ENCODE assay signal across 8 cellular contexts in the genomic region with DNA sequence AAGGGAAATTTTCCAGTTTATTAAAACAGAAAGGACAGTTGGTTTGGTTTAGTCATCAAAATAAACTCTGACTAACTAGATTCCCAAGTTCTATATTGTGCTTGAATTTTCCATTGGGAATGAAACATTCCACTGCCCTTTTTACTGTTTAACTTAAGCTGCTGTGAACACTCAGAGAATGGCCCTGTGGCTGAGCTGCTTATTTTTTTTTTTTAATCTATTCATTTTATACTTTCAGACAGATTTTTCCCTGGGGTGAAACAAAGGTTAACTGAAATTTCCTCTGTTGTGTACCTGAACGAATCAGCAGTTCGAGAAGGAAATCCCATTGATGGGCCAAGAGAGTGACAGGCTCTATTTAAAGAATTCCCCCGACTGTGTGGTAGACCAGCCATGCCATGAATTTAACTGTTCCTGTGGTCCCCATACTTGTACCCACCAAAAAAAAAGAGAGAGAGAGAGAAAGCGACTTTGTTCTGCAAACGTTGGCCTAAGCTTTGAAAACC.
A peak's percentile ranks its signal among the peaks of the same experiment; 100 is the strongest.
DNase-seq lines count a peak whose midpoint lies in the region; ATAC-seq and TF ChIP-seq lines count a peak whose summit lies in the region.

No MANE protein-coding gene starts in this region.

- H4K20me1 ChIP-seq in PC-3 (ENCODE audit: low read length) = no peaks in the 10 kb centered on the region

- H3K9me2 ChIP-seq in PC-3 (replicated peaks; ENCODE audit: low read length) = no peaks in the 10 kb centered on the region

- no peaks in the 10 kb centered on the region for H3K27me3 Mint-ChIP-seq in Caco-2 (ENCODE audit: insufficient read depth, unreplicated experiment)

- peak overlapping the region; percentile 76 for H3K27ac ChIP-seq in AG04450 (ENCODE audit: low read depth, low read length)
- H3K27ac ChIP-seq in PC-3 (ENCODE audit: low read length) = peak overlapping the region; percentile 76

- H3K27me3 ChIP-seq in AG04450 (ENCODE audit: control insufficient read depth, insufficient read depth, low read length) (no peaks in the 10 kb centered on the region), PC-3 (ENCODE audit: low read length) (no peaks in the 10 kb centered on the region), Caco-2 (replicated peaks; ENCODE audit: control insufficient read depth, insufficient read depth, low read length) (no peaks in the 10 kb centered on the region)

- H3K4me3 ChIP-seq in AG04450 (ENCODE audit: low read depth, low read length) (no peak overlapping the region), PC-3 (ENCODE audit: low read length) (no peak overlapping the region), Caco-2 (ENCODE audit: low read depth, low read length) (no peak overlapping the region)

- H3K4me1 ChIP-seq in PC-3 (ENCODE audit: insufficient read depth, low read length) = peaks cover 18% of the 10 kb centered on the region
- no peaks in the 10 kb centered on the region for H3K4me1 ChIP-seq in Caco-2

- H3K36me3 Mint-ChIP-seq in Caco-2 (ENCODE audit: insufficient read depth, unreplicated experiment) = no peaks in the 10 kb centered on the region

- no peaks in the 10 kb centered on the region for H3K9me3 Mint-ChIP-seq in Caco-2 (ENCODE audit: unreplicated experiment)

- H2AFZ ChIP-seq in PC-3 (ENCODE audit: low read length) = 0 out of 2 replicates have a peak overlapping the region, but pooled peaks have one; percentile 27

- H3K4me3 Mint-ChIP-seq in Caco-2 (ENCODE audit: unreplicated experiment) = no peak overlapping the region

- peak overlapping the region; percentile 40 for H3K9ac ChIP-seq in PC-3 (ENCODE audit: low read length)

- no peak overlapping the region for H3K27ac Mint-ChIP-seq in Caco-2 (ENCODE audit: unreplicated experiment)

- POLR2A ChIA-PET in AG04450 (lab: Yijun Ruan, JAX) = interaction anchor here (0.6 to 0.7 kb wide), 4 partner anchors 142 to 717 kb away, joined by 3 to 4 read pairs (median 3); a partner anchor contains a TSS
- POLR2A ChIA-PET in PC-3 (lab: Charles Lee; ENCODE audit: unreplicated experiment) = no interaction called here
- POLR2A ChIA-PET in Caco-2 (lab: Charles Lee) = no interaction called here

- no TSS peak for BruUV-seq in PC-3 (replicated peaks; lab: Mats Ljungman, UMichigan)
- no TSS peak for BruUV-seq in Caco-2 (replicated peaks; lab: Mats Ljungman, UMichigan)

- H3K36me3 ChIP-seq in PC-3 (ENCODE audit: low read depth, low read length) (no peaks in the 10 kb centered on the region), Caco-2 (ENCODE audit: control insufficient read depth, insufficient read depth, low read length) (no peaks in the 10 kb centered on the region)

- peak; percentile 65 for ATAC-seq in GM19351 (IDR thresholded peaks at IDR 0.05; ENCODE audit: unreplicated experiment)
- peak; percentile 85 for ATAC-seq in PC-3
- ATAC-seq in HG02885 (IDR thresholded peaks at IDR 0.05; ENCODE audit: poor library complexity, unreplicated experiment) = no peak

- no peaks in the 10 kb centered on the region for H3K79me2 ChIP-seq in PC-3 (ENCODE audit: low read length)

- peaks cover 6% of the 10 kb centered on the region for H3K4me1 Mint-ChIP-seq in Caco-2 (ENCODE audit: low read depth, unreplicated experiment)

- DNase-seq in AG04450 (ENCODE audit: low read depth, low spot score) (no peak), PC-3 (peak; percentile 69), fibroblast of the conjunctiva (ENCODE audit: low read depth) (peak; percentile 16), Caco-2 (no peak), SHP77 (lab: John Stamatoyannopoulos, UW) (no peak), MV-4-11 (lab: John Stamatoyannopoulos, UW) (no peak)

- intact Hi-C loops in PC-3 (cut with micrococcal nuclease) = no loop called here
- intact Hi-C loops in Caco-2 (cut with micrococcal nuclease; ENCODE audit: unreplicated experiment) = no loop called here

- TF ChIP-seq CTCF in AG04450 (IDR thresholded peaks at IDR 0.05; ENCODE audit: low read depth, low read length) (no peak), PC-3 (conservative IDR thresholded peaks at IDR 0.05; ENCODE audit: low read depth, low read length) (no peak), Caco-2 (IDR thresholded peaks at IDR 0.05; ENCODE audit: insufficient read depth in 1 of 2, low read depth in 1 of 2, low read length in 1 of 2, severe bottlenecking in 1 of 2, unreplicated experiment in 1 of 2) (no peak)

- H3K9me3 ChIP-seq in AG04450 (ENCODE audit: control insufficient read depth, insufficient read depth, low read length) (no peaks in the 10 kb centered on the region), PC-3 (ENCODE audit: low read length) (no peaks in the 10 kb centered on the region), Caco-2 (no peaks in the 10 kb centered on the region)

- CTCF ChIA-PET in AG04450 (lab: Charles Lee) = interaction anchor here (0.6 to 0.7 kb wide), 3 partner anchors 39 to 664 kb away, joined by 3 to 4 read pairs (median 3); no protein-coding TSS in a partner anchor
- CTCF ChIA-PET in PC-3 (lab: Charles Lee) = no interaction called here
- CTCF ChIA-PET in Caco-2 (lab: Charles Lee) = no interaction called here

- H3F3A ChIP-seq in PC-3 (ENCODE audit: low read length, unreplicated experiment) = no peaks in the 10 kb centered on the region

- peak overlapping the region; percentile 67 for H3K4me2 ChIP-seq in PC-3 (ENCODE audit: low read length)

Comparison
In these comparisons a context has a peak if more than half of its experiments do, and no peak if none do; other contexts are left out.
1. DNase-seq: peak in PC-3 (single experiment) and fibroblast of the conjunctiva (single experiment); none in AG04450 (single experiment), Caco-2 (0 of 2), SHP77 (0 of 2) and MV-4-11 (single experiment).